In genomic region chr2:36355157-36355889, GRCh38 we compare ENCODE assay signal across 8 cellular contexts. TPM values are rescaled to one million over a fixed set of nuclear protein-coding genes. Genes with fewer than 3 reads are reported as not detected.
DNase-seq lines count a peak whose midpoint lies in the region; TF ChIP-seq lines count a peak whose summit lies in the region.

A gene with protein sequence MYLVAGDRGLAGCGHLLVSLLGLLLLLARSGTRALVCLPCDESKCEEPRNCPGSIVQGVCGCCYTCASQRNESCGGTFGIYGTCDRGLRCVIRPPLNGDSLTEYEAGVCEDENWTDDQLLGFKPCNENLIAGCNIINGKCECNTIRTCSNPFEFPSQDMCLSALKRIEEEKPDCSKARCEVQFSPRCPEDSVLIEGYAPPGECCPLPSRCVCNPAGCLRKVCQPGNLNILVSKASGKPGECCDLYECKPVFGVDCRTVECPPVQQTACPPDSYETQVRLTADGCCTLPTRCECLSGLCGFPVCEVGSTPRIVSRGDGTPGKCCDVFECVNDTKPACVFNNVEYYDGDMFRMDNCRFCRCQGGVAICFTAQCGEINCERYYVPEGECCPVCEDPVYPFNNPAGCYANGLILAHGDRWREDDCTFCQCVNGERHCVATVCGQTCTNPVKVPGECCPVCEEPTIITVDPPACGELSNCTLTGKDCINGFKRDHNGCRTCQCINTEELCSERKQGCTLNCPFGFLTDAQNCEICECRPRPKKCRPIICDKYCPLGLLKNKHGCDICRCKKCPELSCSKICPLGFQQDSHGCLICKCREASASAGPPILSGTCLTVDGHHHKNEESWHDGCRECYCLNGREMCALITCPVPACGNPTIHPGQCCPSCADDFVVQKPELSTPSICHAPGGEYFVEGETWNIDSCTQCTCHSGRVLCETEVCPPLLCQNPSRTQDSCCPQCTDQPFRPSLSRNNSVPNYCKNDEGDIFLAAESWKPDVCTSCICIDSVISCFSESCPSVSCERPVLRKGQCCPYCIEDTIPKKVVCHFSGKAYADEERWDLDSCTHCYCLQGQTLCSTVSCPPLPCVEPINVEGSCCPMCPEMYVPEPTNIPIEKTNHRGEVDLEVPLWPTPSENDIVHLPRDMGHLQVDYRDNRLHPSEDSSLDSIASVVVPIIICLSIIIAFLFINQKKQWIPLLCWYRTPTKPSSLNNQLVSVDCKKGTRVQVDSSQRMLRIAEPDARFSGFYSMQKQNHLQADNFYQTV (plus strand): TSS chr2:36355778. CDS start chr2:36356293, 515 bp downstream.

- peaks cover 11 to 25% (median 17%) of the 10 kb centered on the region in 4 donors for H3K4me1 ChIP-seq in liver (ENCODE audit: control insufficient read depth in 4 of 4, insufficient read depth in 4 of 4, low read length in 3 of 4)

- TF ChIP-seq RAD21 in liver (IDR thresholded peaks at IDR 0.05): no peak

- H3K27me3 ChIP-seq in dorsolateral prefrontal cortex: no peaks in the 10 kb centered on the region
- no peaks in the 10 kb centered on the region for H3K27me3 ChIP-seq in liver (ENCODE audit: control insufficient read depth in 4 of 4, insufficient read depth in 4 of 4, low read length in 3 of 4)

- DNase-seq in HCEC 1CT (peak; percentile 93), NCI-H1048 (lab: John Stamatoyannopoulos, UW) (peak; percentile 60), dorsolateral prefrontal cortex (peak; percentile 68 to 86 (median 80)), NCI-H1092 treated with DMSO at 0.1 percent for 48 hours (lab: John Stamatoyannopoulos, UW) (no peak)
- peak; percentile 53 to 60 for DNase-seq in activated CD4-positive, alpha-beta T cell treated with anti-CD3 and anti-CD28 coated beads, Interleukin-2, amount 50 U/mL, for 48 hours
- peak; percentile 28 to 55 for DNase-seq in stimulated activated CD4-positive, alpha-beta T cell treated with anti-CD3 and anti-CD28 coated beads, Interleukin-2, amount 100 ng/mL, for 48 hours

- H3K36me3 ChIP-seq in liver (ENCODE audit: control insufficient read depth in 4 of 4, insufficient read depth in 3 of 4, low read depth in 1 of 4, low read length in 3 of 4): no peaks in the 10 kb centered on the region

- H3K9ac ChIP-seq in liver (ENCODE audit: low read depth in 1 of 2, low read length in 2 of 2): peak within 1 kb of the TSS; percentile 16 to 33

- TF ChIP-seq CTCF in GM12875 (IDR thresholded peaks at IDR 0.05; ENCODE audit: borderline replicate concordance, insufficient read depth, low read depth, low read length): no peak
- peak in 22 of 56 donors; percentile 5 to 49 (median 26) for TF ChIP-seq CTCF in dorsolateral prefrontal cortex (IDR thresholded peaks at IDR 0.05 in 54 of 56, conservative IDR thresholded peaks at IDR 0.05 in 2 of 56; ENCODE audit: low read depth in 1 of 56, partially characterized antibody in 56 of 56)
- no peak for TF ChIP-seq CTCF in liver (IDR thresholded peaks at IDR 0.05; ENCODE audit: low read depth, low read length, missing input control)

- peak within 1 kb of the TSS; percentile 58 for H3K4me3 ChIP-seq in GM12875 (ENCODE audit: low read depth, low read length)
- peak within 1 kb of the TSS; percentile 61 to 95 (median 82) for H3K4me3 ChIP-seq in dorsolateral prefrontal cortex
- peak within 1 kb of the TSS; percentile 51 to 85 (median 53) for H3K4me3 ChIP-seq in liver (ENCODE audit: low read depth in 1 of 3, low read length in 3 of 3)

- 2% methylated on average over 82 of the region's 82 CpGs for WGBS in liver

- no peaks in the 10 kb centered on the region for H3K9me3 ChIP-seq in liver (ENCODE audit: control insufficient read depth in 4 of 4, low read length in 3 of 4)

- H3K27ac ChIP-seq in dorsolateral prefrontal cortex: peak within 1 kb of the TSS; percentile 57 to 98 (median 93)
- H3K27ac ChIP-seq in liver (ENCODE audit: low read depth in 1 of 2, low read length in 2 of 2): peak within 1 kb of the TSS; percentile 62 to 64

- intact Hi-C loops in dorsolateral prefrontal cortex (cut with DNase I): loop anchor here (2.0 to 10.0 kb wide), 5 partner anchors 102 to 309 kb away; partner anchors contain the start of gene FEZ2 (in 1 of the 2)

TF ChIP-seq in liver, 16 proteins besides CTCF, POLR2A, EP300 and RAD21:
- TF ChIP-seq FOXA2 (IDR thresholded peaks at IDR 0.05) (no peak), FOXA1 (IDR thresholded peaks at IDR 0.05) (no peak), SP1 (IDR thresholded peaks at IDR 0.05) (no peak), TAF1 (conservative IDR thresholded peaks at IDR 0.05) (no peak), GABPA (IDR thresholded peaks at IDR 0.05 in 1 of 2, conservative IDR thresholded peaks at IDR 0.05 in 1 of 2) (no peak), REST (IDR thresholded peaks at IDR 0.05) (no peak), HNF4A (conservative IDR thresholded peaks at IDR 0.05) (no peak), YY1 (IDR thresholded peaks at IDR 0.05) (no peak), EGR1 (IDR thresholded peaks at IDR 0.05; ENCODE audit: low read depth in 2 of 2) (no peak), RXRA (IDR thresholded peaks at IDR 0.05) (no peak), JUND (IDR thresholded peaks at IDR 0.05) (no peak), NR2F2 (IDR thresholded peaks at IDR 0.05) (no peak), HNF4G (IDR thresholded peaks at IDR 0.05) (no peak)
- TF ChIP-seq, protein P1, sequence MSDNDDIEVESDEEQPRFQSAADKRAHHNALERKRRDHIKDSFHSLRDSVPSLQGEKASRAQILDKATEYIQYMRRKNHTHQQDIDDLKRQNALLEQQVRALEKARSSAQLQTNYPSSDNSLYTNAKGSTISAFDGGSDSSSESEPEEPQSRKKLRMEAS (IDR thresholded peaks at IDR 0.05): no peak
- TF ChIP-seq, protein P2, sequence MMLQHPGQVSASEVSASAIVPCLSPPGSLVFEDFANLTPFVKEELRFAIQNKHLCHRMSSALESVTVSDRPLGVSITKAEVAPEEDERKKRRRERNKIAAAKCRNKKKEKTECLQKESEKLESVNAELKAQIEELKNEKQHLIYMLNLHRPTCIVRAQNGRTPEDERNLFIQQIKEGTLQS (IDR thresholded peaks at IDR 0.05): no peak
- TF ChIP-seq, protein P3, sequence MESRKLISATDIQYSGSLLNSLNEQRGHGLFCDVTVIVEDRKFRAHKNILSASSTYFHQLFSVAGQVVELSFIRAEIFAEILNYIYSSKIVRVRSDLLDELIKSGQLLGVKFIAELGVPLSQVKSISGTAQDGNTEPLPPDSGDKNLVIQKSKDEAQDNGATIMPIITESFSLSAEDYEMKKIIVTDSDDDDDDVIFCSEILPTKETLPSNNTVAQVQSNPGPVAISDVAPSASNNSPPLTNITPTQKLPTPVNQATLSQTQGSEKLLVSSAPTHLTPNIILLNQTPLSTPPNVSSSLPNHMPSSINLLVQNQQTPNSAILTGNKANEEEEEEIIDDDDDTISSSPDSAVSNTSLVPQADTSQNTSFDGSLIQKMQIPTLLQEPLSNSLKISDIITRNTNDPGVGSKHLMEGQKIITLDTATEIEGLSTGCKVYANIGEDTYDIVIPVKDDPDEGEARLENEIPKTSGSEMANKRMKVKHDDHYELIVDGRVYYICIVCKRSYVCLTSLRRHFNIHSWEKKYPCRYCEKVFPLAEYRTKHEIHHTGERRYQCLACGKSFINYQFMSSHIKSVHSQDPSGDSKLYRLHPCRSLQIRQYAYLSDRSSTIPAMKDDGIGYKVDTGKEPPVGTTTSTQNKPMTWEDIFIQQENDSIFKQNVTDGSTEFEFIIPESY (IDR thresholded peaks at IDR 0.05): no peak
TF ChIP-seq in liver: peak in this region for 0.

RNA-seq across cellular contexts. Expression of the gene that starts here (rescaled TPM):
- total RNA-seq in dorsolateral prefrontal cortex: 100 to 1,000 TPM in 17 of 120 experiments, 10 to 100 TPM in 103; 57.7 to 155 (median 82.6) TPM
- 10 to 100 TPM; 10.5 to 22.1 TPM for total RNA-seq in liver
- 1 to 10 TPM; 2.2 to 8.7 TPM for polyA plus RNA-seq in liver
